ENCODE assay signal across 20 cellular contexts in genomic region chr10:126491476-126491875, GRCh38.
"Had no signal": no experiment of that assay in that cellular context is flagged by ENCODE, and none has a peak within 500 bp of the region (broad histone marks: within the 10 kb centered on the region; RNA-seq: fewer than 3 reads in every experiment).

No MANE protein-coding gene starts in this region.

- DNase-seq: dermis blood vessel endothelial cell; effector CD8-positive, alpha-beta T cell; effector memory CD8-positive, alpha-beta T cell; endodermal cell; erythroblast; esophagus squamous epithelium; foreskin fibroblast; heart right ventricle; hippocampal formation; left cardiac atrium; left lung; left ventricle myocardium superior; lower lobe of right lung; mesenchymal stem cell; mucosa of descending colon; naive B cell had no signal

- H3K4me3 ChIP-seq: coronary artery, esophagus squamous epithelium, gastroesophageal sphincter, heart right ventricle, left lung, lower lobe of right lung, mucosa of descending colon had no signal

- H3K27me3 ChIP-seq: esophagus squamous epithelium, gastroesophageal sphincter, left lung had no signal

- H3K27ac ChIP-seq: coronary artery, epithelial cell of prostate, esophagus squamous epithelium, gastroesophageal sphincter, heart right ventricle, left lung, lower lobe of right lung had no signal

- ATAC-seq: effector memory CD8-positive, alpha-beta T cell; esophagus mucosa; gastroesophageal sphincter; heart right ventricle; left cardiac atrium; left lung; left ventricle myocardium superior; lower lobe of right lung; mucosa of descending colon had no signal
